ENCODE assay signal across 14 cellular contexts in the genomic region with DNA sequence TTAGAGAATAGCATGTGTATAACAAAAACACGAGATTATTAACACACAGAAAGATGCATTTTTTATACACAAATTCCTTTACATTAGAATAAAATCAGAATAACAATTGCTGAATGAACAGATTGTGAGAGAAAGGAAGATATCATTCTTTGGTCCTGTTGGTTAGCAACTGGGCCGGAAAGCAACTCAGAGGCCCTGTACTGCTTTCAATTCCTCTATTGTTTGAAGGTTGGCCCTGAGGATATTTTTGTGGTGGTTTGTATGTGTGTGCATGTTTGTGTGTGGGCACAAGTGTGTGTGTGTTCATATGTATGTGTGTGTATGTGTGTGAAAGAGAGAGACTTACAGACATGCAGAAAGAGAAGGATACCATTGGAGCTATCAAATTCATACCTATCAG.
"Had no signal": no experiment of that assay in that cellular context is flagged by ENCODE, and none has a peak within 500 bp of the region (broad histone marks: within the 10 kb centered on the region; RNA-seq: fewer than 3 reads in every experiment).

No MANE protein-coding gene starts in this region.

- H3K4me3 ChIP-seq: stomach had no signal

- H3K36me3 ChIP-seq: brain microvascular endothelial cell, stomach had no signal

- H3K27me3 Mint-ChIP-seq: activated CD4-positive, alpha-beta memory T cell treated with anti-CD3 and anti-CD28 coated beads for 36 hours; activated naive CD8-positive, alpha-beta T cell; dendritic cell treated with granulocyte-macrophage colony-stimulating factor and Interleukin-4, amounts not matched to agents 40 ng/mL and 50 ng/mL, for 4 days; T-helper 17 cell had no signal

- ATAC-seq: activated T-cell treated with anti-CD3 and anti-CD28 coated beads, Interleukin-2, amount 50 U/mL, for 4 hours; T-helper 17 cell had no signal

- H3K36me3 Mint-ChIP-seq: activated CD4-positive, alpha-beta memory T cell treated with anti-CD3 and anti-CD28 coated beads for 36 hours had no signal

- H3K27ac Mint-ChIP-seq: activated CD4-positive, alpha-beta memory T cell treated with anti-CD3 and anti-CD28 coated beads for 36 hours; activated naive CD8-positive, alpha-beta T cell; dendritic cell treated with granulocyte-macrophage colony-stimulating factor and Interleukin-4, amounts not matched to agents 40 ng/mL and 50 ng/mL, for 4 days; T-helper 17 cell had no signal

- H3K27ac ChIP-seq: brain microvascular endothelial cell, stomach had no signal

- H3K4me1 Mint-ChIP-seq: T-helper 17 cell had no signal

- H3K27me3 ChIP-seq: brain microvascular endothelial cell, stomach had no signal

- H3K4me3 Mint-ChIP-seq: activated CD4-positive, alpha-beta memory T cell treated with anti-CD3 and anti-CD28 coated beads for 36 hours; activated naive CD8-positive, alpha-beta T cell; activated T-cell treated with anti-CD3 and anti-CD28 coated beads, Interleukin-2, amount 50 U/mL, for 4 hours; dendritic cell treated with granulocyte-macrophage colony-stimulating factor and Interleukin-4, amounts not matched to agents 40 ng/mL and 50 ng/mL, for 4 days; T-helper 17 cell had no signal

- DNase-seq: activated CD4-positive, alpha-beta memory T cell treated with anti-CD3 and anti-CD28 coated beads for 36 hours; activated CD4-positive, alpha-beta T cell treated with anti-CD3 and anti-CD28 coated beads for 1 hour; activated gamma-delta T cell; activated T-cell treated with anti-CD3 and anti-CD28 coated beads, Interleukin-2, amount 50 U/mL, for 4 hours; brain microvascular endothelial cell; cerebellar nuclear complex; erythroblast; kidney glomerular epithelial cell; midbrain; stimulated activated CD4-positive, alpha-beta T cell treated with anti-CD3 and anti-CD28 coated beads, Interleukin-4, amount 100 ng/mL, for 24 hours; stomach; T-helper 17 cell had no signal
